In the genomic region with DNA sequence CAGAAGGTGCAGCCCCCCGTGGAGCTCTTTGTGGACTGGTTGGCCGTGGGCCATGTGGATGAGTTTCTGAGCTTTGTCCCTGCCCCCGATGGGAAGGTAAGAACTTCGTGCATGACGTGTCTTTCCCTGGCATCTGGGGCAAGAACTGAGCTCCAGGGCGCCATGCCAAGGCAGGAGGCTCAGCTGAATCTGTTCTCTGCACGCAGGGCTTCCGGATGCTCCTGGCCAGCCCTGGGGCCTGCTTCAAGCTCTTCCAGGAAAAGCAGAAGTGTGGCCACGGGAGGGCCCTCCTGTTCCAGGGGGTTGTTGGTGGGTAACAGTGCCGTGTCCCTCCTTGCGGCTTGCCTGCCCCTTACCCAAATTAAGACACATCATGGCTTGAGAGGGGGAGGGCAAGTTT, we compare ENCODE assay signal across 13 cellular contexts. TPM values are rescaled to one million over a fixed set of nuclear protein-coding genes. Genes with fewer than 3 reads are reported as not detected.
A peak's percentile ranks its signal among the peaks of the same experiment; 100 is the strongest.
DNase-seq lines count a peak whose midpoint lies in the region; ATAC-seq and TF ChIP-seq lines count a peak whose summit lies in the region.
"Had no signal": no experiment of that assay in that cellular context is flagged by ENCODE, and none has a peak within 500 bp of the region (broad histone marks: within the 10 kb centered on the region; RNA-seq: fewer than 3 reads in every experiment).

No MANE protein-coding gene starts in this region.

- H3K27me3 ChIP-seq in adipocyte (replicated peaks; ENCODE audit: control insufficient read depth, insufficient read depth, low read length) (peaks cover 64% of the 10 kb centered on the region), lower lobe of right lung (ENCODE audit: low read depth) (peaks cover 24% of the 10 kb centered on the region), BE2C (no peaks in the 10 kb centered on the region)

- H3K36me3 ChIP-seq in adipocyte (ENCODE audit: control insufficient read depth, insufficient read depth, low read length, severe bottlenecking) (no peaks in the 10 kb centered on the region), lower lobe of right lung (no peaks in the 10 kb centered on the region), BE2C (no peaks in the 10 kb centered on the region)

- no peak overlapping the region for H3K4me3 ChIP-seq in adipocyte (ENCODE audit: low read length)
- H3K4me3 ChIP-seq in lower lobe of right lung, result no peak overlapping the region
- H3K4me3 ChIP-seq in BE2C (ENCODE audit: low read depth, low read length), result no peak overlapping the region

- H3K9ac ChIP-seq in adipocyte (ENCODE audit: low read length), result no peak overlapping the region

- H3K4me1 ChIP-seq in adipocyte (ENCODE audit: control insufficient read depth, insufficient read depth, low read length) (no peaks in the 10 kb centered on the region), lower lobe of right lung (no peaks in the 10 kb centered on the region), BE2C (no peaks in the 10 kb centered on the region)

- DNase-seq in EL (peak; percentile 61), NCI-H1694 (lab: John Stamatoyannopoulos, UW) (peak; percentile 75), adipocyte (ENCODE audit: low read depth) (peak; percentile 22), lower lobe of right lung (peak; percentile 72), BE2C (no peak), NCI-H2107 treated with DMSO at 0.1 percent for 48 hours (lab: John Stamatoyannopoulos, UW; ENCODE audit: unreplicated experiment) (no peak)
- DNase-seq: activated effector memory CD4-positive, alpha-beta T cell treated with Interleukin-2 at 50 U/mL for 16 hours; effector CD8-positive, alpha-beta T cell; kidney glomerular epithelial cell; NCI-H146 had no signal

- ATAC-seq in lower lobe of right lung (peak in 1 of 2 donors; percentile 59), HG02852 (IDR thresholded peaks at IDR 0.05; ENCODE audit: unreplicated experiment) (no peak), HG02610 (IDR thresholded peaks at IDR 0.05; ENCODE audit: unreplicated experiment) (no peak)

- H3K27ac ChIP-seq in lower lobe of right lung, result no peak overlapping the region

- intact Hi-C loops in lower lobe of right lung (cut with DNase I), result no loop called here

- no peaks in the 10 kb centered on the region for H3K9me3 ChIP-seq in adipocyte (ENCODE audit: control insufficient read depth, low read length)
- no peaks in the 10 kb centered on the region for H3K9me3 ChIP-seq in lower lobe of right lung
- no peaks in the 10 kb centered on the region for H3K9me3 ChIP-seq in BE2C

- TF ChIP-seq CTCF in lower lobe of right lung (IDR thresholded peaks at IDR 0.05), result no peak
- TF ChIP-seq CTCF in BE2C (IDR thresholded peaks at IDR 0.05; ENCODE audit: low read depth, low read length), result no peak

RNA-seq across cellular contexts. Expression of a gene that starts 27.7 kb away (rescaled TPM):
- total RNA-seq in lower lobe of right lung, result not detected
- not detected for polyA plus RNA-seq in BE2C (2012; ENCODE audit: insufficient read depth, insufficient read length, low read depth)
- total RNA-seq: pulmonary artery endothelial cell had no signal

RNA-seq across cellular contexts. Expression of a gene that starts 31.4 kb away (rescaled TPM):
- 7.2 TPM for total RNA-seq in lower lobe of right lung
- polyA plus RNA-seq in BE2C (2012; ENCODE audit: insufficient read depth, insufficient read length, low read depth), result not detected
- total RNA-seq: pulmonary artery endothelial cell had no signal

Comparison
In these comparisons a context has a peak if more than half of its experiments do, and no peak if none do; other contexts are left out.
1. DNase-seq: peak in EL (single experiment), NCI-H1694 (single experiment), adipocyte (single experiment) and lower lobe of right lung (single experiment); none in BE2C (single experiment) and NCI-H2107 treated with DMSO at 0.1 percent for 48 hours (single experiment).